Comparison of ENCODE assay signal across 14 cellular contexts in the genomic region with DNA sequence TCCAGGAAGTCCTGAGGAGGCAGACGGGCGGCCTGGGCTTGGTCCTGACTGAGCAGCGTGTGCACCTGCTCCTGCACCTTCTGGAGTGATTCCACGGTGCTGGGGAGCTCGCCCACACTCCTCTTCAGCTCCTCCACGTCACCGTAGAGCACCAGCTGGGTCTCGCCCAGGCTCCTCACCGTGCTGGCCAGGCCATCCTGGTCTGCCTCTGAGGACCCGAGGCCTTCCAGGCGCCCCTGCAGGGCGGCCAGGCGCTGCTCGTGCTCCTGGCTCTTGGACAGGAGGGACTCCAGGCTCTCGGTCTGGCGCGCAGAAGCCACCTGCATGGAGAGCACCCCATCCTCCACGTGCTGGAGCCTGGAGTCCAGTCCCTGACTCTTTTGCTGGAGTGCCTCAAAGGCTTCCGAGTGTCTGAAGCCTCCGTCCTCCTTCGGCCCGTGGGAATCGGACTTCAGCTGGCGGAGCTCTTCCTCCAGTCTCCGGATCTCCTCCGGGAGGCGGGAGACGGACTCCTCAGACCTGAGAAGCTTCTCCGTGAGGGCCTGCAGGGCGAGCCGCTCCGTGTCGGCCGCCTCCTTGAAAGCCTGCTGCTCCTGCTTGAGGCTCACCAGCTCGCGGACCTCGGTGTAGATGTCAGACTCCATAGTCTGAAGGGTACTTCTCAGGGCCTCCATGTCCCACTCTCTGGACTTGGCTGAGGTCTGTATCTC. TPM values are rescaled to one million over a fixed set of nuclear protein-coding genes. Genes with fewer than 3 reads are reported as not detected.
DNase-seq lines count a peak whose midpoint lies in the region; ATAC-seq and TF ChIP-seq lines count a peak whose summit lies in the region.
"Had no signal": no experiment of that assay in that cellular context is flagged by ENCODE, and none has a peak within 500 bp of the region (broad histone marks: within the 10 kb centered on the region; RNA-seq: fewer than 3 reads in every experiment).

No MANE protein-coding gene starts in this region.

- peaks cover 43% of the 10 kb centered on the region for H3K36me3 Mint-ChIP-seq in osteocyte (ENCODE audit: unreplicated experiment)

- H3K4me3 Mint-ChIP-seq in osteocyte (ENCODE audit: unreplicated experiment): no peak overlapping the region

- no peak overlapping the region for H3K27ac Mint-ChIP-seq in osteocyte (ENCODE audit: unreplicated experiment)

- H3K4me1 ChIP-seq in Panc1 (ENCODE audit: control insufficient read depth, insufficient read depth, low read length) (no peaks in the 10 kb centered on the region), right atrium auricular region (peaks cover 0 to 24% of the 10 kb centered on the region in 2 donors)

- H3K27ac ChIP-seq in Panc1 (ENCODE audit: low read length) (no peak overlapping the region), right atrium auricular region (peak overlapping the region; percentile 33 to 68)
- H3K27ac ChIP-seq: C4-2B had no signal

- no peaks in the 10 kb centered on the region for H3K27me3 ChIP-seq in Panc1 (ENCODE audit: control insufficient read depth, insufficient read depth, low read length)
- H3K27me3 ChIP-seq in right atrium auricular region: no peaks in the 10 kb centered on the region

- no peak for DNase-seq in Panc1 (ENCODE audit: low read depth, low spot score)
- peak; percentile 31 for DNase-seq in cerebellum (ENCODE audit: low spot score)
- peak; percentile 54 for DNase-seq in right atrium auricular region (ENCODE audit: low spot score)
- peak; percentile 76 for DNase-seq in osteocyte (ENCODE audit: extremely low spot score, unreplicated experiment)
- no peak for DNase-seq in HK-2 (ENCODE audit: unreplicated experiment)
- no peak for DNase-seq in NOMO-1 treated with DMSO at 0.1 percent for 48 hours (lab: John Stamatoyannopoulos, UW; ENCODE audit: unreplicated experiment)
- no peak for DNase-seq in NCI-H524 (lab: John Stamatoyannopoulos, UW)
- no peak for DNase-seq in UCSD-AML1 (lab: John Stamatoyannopoulos, UW; ENCODE audit: unreplicated experiment)
- DNase-seq: DMS 273 treated with DMSO at 0.1 percent for 48 hours, H7, NCI-H1092 treated with DMSO at 0.1 percent for 48 hours, NCI-H187 treated with DMSO at 0.1 percent for 48 hours, NCI-H69 had no signal

- ATAC-seq in Panc1: peak; percentile 41; the same call in 1 of the 2 replicates

- in situ Hi-C loops in Panc1 (cut with HindIII; ENCODE audit: low pct_unique_long_range_greater_than_20kb, low sequenced_read_pairs): no loop called here

- H3K4me3 ChIP-seq in Panc1 (ENCODE audit: low read depth in 2 of 2, low read length in 2 of 2) (no peak overlapping the region), right atrium auricular region (no peak overlapping the region)

- CTCF ChIA-PET in Panc1 (lab: Charles Lee): no interaction called here

- intact Hi-C loops in Panc1 (cut with micrococcal nuclease; ENCODE audit: unreplicated experiment): no loop called here

- no peaks in the 10 kb centered on the region for H3K9me3 ChIP-seq in Panc1 (ENCODE audit: control insufficient read depth, insufficient read depth, low read depth, low read length)
- no peaks in the 10 kb centered on the region for H3K9me3 ChIP-seq in right atrium auricular region

- no peaks in the 10 kb centered on the region for H3K9me3 Mint-ChIP-seq in osteocyte (ENCODE audit: unreplicated experiment)

- no peak for TF ChIP-seq CTCF in Panc1 (IDR thresholded peaks at IDR 0.05)
- no peak for TF ChIP-seq CTCF in right atrium auricular region (IDR thresholded peaks at IDR 0.05)
- TF ChIP-seq CTCF in osteocyte (IDR thresholded peaks at IDR 0.05): no peak

- POLR2A ChIA-PET in Panc1 (lab: Charles Lee): no interaction called here

- no TSS peak for BruUV-seq in Panc1 (replicated peaks; lab: Mats Ljungman, UMichigan)

- H3K4me1 Mint-ChIP-seq in osteocyte (ENCODE audit: unreplicated experiment): peaks cover 15% of the 10 kb centered on the region

- H3K36me3 ChIP-seq in Panc1 (ENCODE audit: control insufficient read depth, insufficient read depth, low read length) (no peaks in the 10 kb centered on the region), right atrium auricular region (peaks cover 23% of the 10 kb centered on the region)

- no peaks in the 10 kb centered on the region for H3K27me3 Mint-ChIP-seq in osteocyte (ENCODE audit: unreplicated experiment)

RNA-seq across cellular contexts. Expression of a gene that starts 8.4 kb away (rescaled TPM):
- 95.9 TPM for total RNA-seq in Panc1 (2021; ENCODE audit: unreplicated experiment)
- 100 TPM for polyA plus RNA-seq in Panc1 (2012; ENCODE audit: insufficient read length)
- 25.1 TPM for total RNA-seq in cerebellum
- 10 to 100 TPM; 50.1 to 56.8 TPM for total RNA-seq in right atrium auricular region
- total RNA-seq in osteocyte: 182 and 197 TPM in 2 replicates

Comparison
In these comparisons a context has a peak if more than half of its experiments do, and no peak if none do; other contexts are left out.
1. DNase-seq: peak in cerebellum (single experiment), right atrium auricular region (single experiment) and osteocyte (single experiment); none in Panc1 (single experiment), HK-2 (single experiment), NOMO-1 treated with DMSO at 0.1 percent for 48 hours (single experiment), NCI-H524 (0 of 2) and UCSD-AML1 (single experiment).